ENCODE assay signal across 28 cellular contexts in the genomic region with DNA sequence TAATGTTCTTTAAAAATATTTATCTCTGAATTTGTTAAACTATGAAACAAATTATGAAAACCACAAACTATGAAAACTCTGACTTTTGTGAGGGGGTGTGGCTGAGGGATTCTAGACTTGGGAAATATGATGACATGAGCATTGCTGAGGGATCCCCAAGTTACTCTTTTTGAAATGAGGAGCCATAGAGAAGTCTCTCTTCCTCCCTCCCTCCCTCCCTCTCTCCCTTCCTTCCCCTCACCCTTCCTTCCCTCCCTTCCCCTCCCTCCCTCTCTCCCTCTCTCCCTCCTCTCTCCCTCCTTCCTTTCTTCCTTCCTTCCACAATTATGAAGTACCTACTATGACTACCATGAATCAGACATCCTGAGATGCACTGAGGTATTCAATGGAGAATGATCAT.
"Had no signal": no experiment of that assay in that cellular context is flagged by ENCODE, and none has a peak within 500 bp of the region (broad histone marks: within the 10 kb centered on the region; RNA-seq: fewer than 3 reads in every experiment).

No MANE protein-coding gene starts in this region.

- H3K36me3 ChIP-seq: colonic mucosa, esophagus muscularis mucosa, esophagus squamous epithelium, gastrocnemius medialis, gastroesophageal sphincter, heart left ventricle, heart right ventricle had no signal

- H3K9me3 ChIP-seq: colonic mucosa, esophagus muscularis mucosa, esophagus squamous epithelium, gastrocnemius medialis, gastroesophageal sphincter, heart left ventricle had no signal

- H3K27ac ChIP-seq: colonic mucosa, coronary artery, dorsolateral prefrontal cortex, epithelial cell of prostate, esophagus muscularis mucosa, esophagus squamous epithelium, foreskin keratinocyte, gastrocnemius medialis, gastroesophageal sphincter, heart left ventricle, heart right ventricle had no signal

- H3K4me1 ChIP-seq: colonic mucosa, esophagus muscularis mucosa, esophagus squamous epithelium, foreskin keratinocyte, gastrocnemius medialis, gastroesophageal sphincter, heart left ventricle, heart right ventricle had no signal

- FAIRE-seq: colon, endometrium, endothelial cell of umbilical vein, frontal cortex had no signal

- H3K27me3 ChIP-seq: colonic mucosa, dorsolateral prefrontal cortex, esophagus muscularis mucosa, esophagus squamous epithelium, foreskin keratinocyte, gastrocnemius medialis, gastroesophageal sphincter, heart left ventricle, heart right ventricle had no signal

- ATAC-seq: effector memory CD8-positive, alpha-beta T cell; esophagus mucosa; foreskin keratinocyte; gastrocnemius medialis; gastroesophageal sphincter; heart left ventricle; heart right ventricle had no signal

- H3K4me3 ChIP-seq: colonic mucosa, coronary artery, dorsolateral prefrontal cortex, esophagus muscularis mucosa, esophagus squamous epithelium, gastrocnemius medialis, gastroesophageal sphincter, heart left ventricle, heart right ventricle had no signal

- DNase-seq: colonic mucosa; cortex of kidney; dermis blood vessel endothelial cell; dorsolateral prefrontal cortex; effector CD4-positive, alpha-beta T cell; effector CD8-positive, alpha-beta T cell; effector memory CD4-positive, alpha-beta T cell; effector memory CD8-positive, alpha-beta T cell; endodermal cell; erythroblast; esophagus squamous epithelium; foreskin fibroblast; foreskin keratinocyte; foreskin melanocyte; gastrocnemius medialis; glutamatergic neuron; head of caudate nucleus; heart left ventricle; heart right ventricle had no signal
